In the genomic region with DNA sequence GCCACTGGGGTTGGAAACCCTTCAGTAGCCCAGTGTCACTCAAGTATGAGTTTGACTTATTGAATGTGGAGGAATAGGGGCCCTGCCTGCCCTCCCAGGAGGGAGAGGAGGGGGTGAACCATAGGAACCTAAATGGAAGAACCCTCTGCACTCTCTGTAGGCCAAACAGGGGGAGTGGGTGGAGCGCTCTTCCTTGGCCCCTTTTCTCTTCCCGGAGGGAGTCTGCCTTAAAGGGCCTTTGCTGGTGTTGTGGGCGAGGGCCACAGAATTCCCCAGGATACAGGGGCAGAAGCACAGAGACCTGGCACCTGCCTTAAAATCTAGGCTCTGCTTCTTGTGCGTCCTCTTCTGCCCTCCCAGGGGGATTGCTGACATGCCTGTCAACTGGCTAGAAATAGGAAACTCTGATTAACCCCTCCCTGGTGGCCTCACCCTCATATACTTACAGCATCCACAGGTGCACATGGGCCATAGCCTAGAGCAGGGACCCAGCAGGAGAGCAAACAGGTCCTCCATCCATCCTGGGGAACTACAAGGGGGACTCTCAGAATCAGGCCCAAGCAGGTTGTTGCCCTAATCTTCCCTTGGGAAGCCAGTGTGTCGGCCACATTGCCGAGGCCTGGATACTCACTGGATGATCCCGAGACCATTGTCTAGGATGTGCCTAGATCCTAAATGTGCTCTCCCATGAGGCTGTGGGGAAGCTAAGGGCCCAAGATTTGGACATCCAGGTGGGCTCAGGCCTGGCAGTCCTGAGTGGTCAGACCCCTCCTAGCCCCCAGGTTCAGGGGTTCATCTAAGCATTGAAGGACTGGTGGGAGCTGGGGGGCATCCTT, we compare ENCODE assay signal across 9 cellular contexts. TPM values are rescaled to one million over a fixed set of nuclear protein-coding genes. Genes with fewer than 3 reads are reported as not detected.
A peak's percentile ranks its signal among the peaks of the same experiment; 100 is the strongest.
DNase-seq lines count a peak whose midpoint lies in the region; TF ChIP-seq lines count a peak whose summit lies in the region.
"Had no signal": no experiment of that assay in that cellular context is flagged by ENCODE, and none has a peak within 500 bp of the region (broad histone marks: within the 10 kb centered on the region; RNA-seq: fewer than 3 reads in every experiment).

No MANE protein-coding gene starts in this region.

- H3K4me1 ChIP-seq in PC-9 (replicated peaks; ENCODE audit: insufficient read depth) (peaks cover 14% of the 10 kb centered on the region; the same call in 1 of the 2 replicates), neutrophil (ENCODE audit: control insufficient read depth in 1 of 2, insufficient read depth in 1 of 2, low read depth in 1 of 2, low read length in 1 of 2) (peaks cover 70 to 73% of the 10 kb centered on the region in 2 experiments)

- H4K20me1 ChIP-seq in PC-9 (ENCODE audit: insufficient read depth), result peaks cover 39% of the 10 kb centered on the region

- WGBS in lower leg skin, 2 donors, result 32 to 39% methylated on average over 4 to 7 of the region's 7 CpGs

- no peak overlapping the region for H2AFZ ChIP-seq in PC-9

- H3K9me3 ChIP-seq in PC-9 (ENCODE audit: insufficient read depth, low read depth), result no peaks in the 10 kb centered on the region
- no peaks in the 10 kb centered on the region for H3K9me3 ChIP-seq in neutrophil
- H3K9me3 ChIP-seq in WERI-Rb-1 (ENCODE audit: severe bottlenecking), result no peaks in the 10 kb centered on the region
- H3K9me3 ChIP-seq: MG63 had no signal

- CTCF ChIA-PET in PC-9 (lab: Charles Lee), result no interaction called here

- no TSS peak for BruUV-seq in PC-9 (replicated peaks; lab: Mats Ljungman, UMichigan)

- peaks cover 19% of the 10 kb centered on the region for H3F3A ChIP-seq in PC-9 (ENCODE audit: insufficient read depth, low read depth)

- H3K27me3 Mint-ChIP-seq in CD14-positive monocyte (ENCODE audit: low read depth in 3 of 3), result peaks cover 0 to 3% (median 0%) of the 10 kb centered on the region in 3 donors

- peak overlapping the region; percentile 76 to 100 (median 99) for H3K27ac Mint-ChIP-seq in CD14-positive monocyte

- peaks cover 26 to 52% of the 10 kb centered on the region in 2 donors for H3K36me3 Mint-ChIP-seq in CD14-positive monocyte

- H3K27me3 ChIP-seq in PC-9 (ENCODE audit: insufficient read depth, low read depth) (no peaks in the 10 kb centered on the region), neutrophil (no peaks in the 10 kb centered on the region), WERI-Rb-1 (ENCODE audit: insufficient read depth, low read depth, severe bottlenecking) (no peaks in the 10 kb centered on the region)
- H3K27me3 ChIP-seq: MG63 had no signal

- POLR2A ChIA-PET in PC-9 (lab: Charles Lee; ENCODE audit: unreplicated experiment), result no interaction called here

- no peak for TF ChIP-seq CTCF in CD14-positive monocyte (IDR thresholded peaks at IDR 0.05)
- TF ChIP-seq CTCF in PC-9 (conservative IDR thresholded peaks at IDR 0.05), result no peak
- TF ChIP-seq CTCF in epithelial cell of esophagus (IDR thresholded peaks at IDR 0.05; ENCODE audit: insufficient read depth, low read depth, low read length, missing control alignments), result no peak
- no peak for TF ChIP-seq CTCF in neutrophil (IDR thresholded peaks at IDR 0.05)
- no peak for TF ChIP-seq CTCF in lower leg skin (IDR thresholded peaks at IDR 0.05)
- TF ChIP-seq CTCF in WERI-Rb-1 (IDR thresholded peaks at IDR 0.05; ENCODE audit: low read depth, low read length), result no peak

- peaks cover 84% of the 10 kb centered on the region for H3K79me2 ChIP-seq in PC-9 (ENCODE audit: low read depth)

- no peaks in the 10 kb centered on the region for H3K36me3 ChIP-seq in PC-9 (ENCODE audit: low read depth)
- peaks cover 14% of the 10 kb centered on the region for H3K36me3 ChIP-seq in neutrophil
- peaks cover 27% of the 10 kb centered on the region for H3K36me3 ChIP-seq in WERI-Rb-1

- no peak for DNase-seq in CD14-positive monocyte (ENCODE audit: low spot score)
- no peak for DNase-seq in PC-9
- DNase-seq in epithelial cell of esophagus (ENCODE audit: low read depth), result no peak
- no peak for DNase-seq in lower leg skin (ENCODE audit: low spot score in 2 of 2)
- DNase-seq in activated gamma-delta T cell (lab: John Stamatoyannopoulos, UW), result no peak
- no peak for DNase-seq in DMS153 (lab: John Stamatoyannopoulos, UW)
- DNase-seq in WERI-Rb-1, result no peak
- DNase-seq: MG63 had no signal

- H3K4me3 Mint-ChIP-seq in CD14-positive monocyte, result peak overlapping the region; percentile 99

- peaks cover 0 to 2% (median 0%) of the 10 kb centered on the region in 7 donors for H3K9me3 Mint-ChIP-seq in CD14-positive monocyte

- intact Hi-C loops in CD14-positive monocyte (cut with micrococcal nuclease), result loop anchor here (2.0 to 5.0 kb wide), 2 partner anchors 27 to 65 kb away; a partner anchor contains a TSS
- intact Hi-C loops in PC-9 (cut with micrococcal nuclease; ENCODE audit: unreplicated experiment), result loop anchor here (2.0 to 10.0 kb wide), 3 partner anchors 65 to 253 kb away; a partner anchor contains a TSS
- intact Hi-C loops in lower leg skin (cut with DNase I; ENCODE audit: low total_unique reads), result loop anchor here (2.0 kb wide), 1 partner anchor 65 kb away; no protein-coding TSS in a partner anchor

- H3K4me2 ChIP-seq in PC-9, result peak overlapping the region; percentile 85

- H3K4me3 ChIP-seq in PC-9, result peak overlapping the region; percentile 70; the same call in 1 of the 2 replicates
- peak overlapping the region; percentile 91 for H3K4me3 ChIP-seq in epithelial cell of esophagus (ENCODE audit: low read length)
- peak overlapping the region; percentile 77 to 93 for H3K4me3 ChIP-seq in neutrophil (ENCODE audit: low read depth in 1 of 2, low read length in 1 of 2)
- H3K4me3 ChIP-seq in lower leg skin (ENCODE audit: low read depth, poor library complexity, severe bottlenecking), result no peak overlapping the region
- H3K4me3 ChIP-seq in WERI-Rb-1 (ENCODE audit: low read depth, low read length), result no peak overlapping the region

- H3K9me2 ChIP-seq in PC-9 (ENCODE audit: insufficient read depth), result no peaks in the 10 kb centered on the region

- peaks cover 62% of the 10 kb centered on the region for H3K4me1 Mint-ChIP-seq in CD14-positive monocyte

- no peak overlapping the region for H3K27ac ChIP-seq in PC-9
- H3K27ac ChIP-seq in neutrophil, result peak overlapping the region; percentile 100
- H3K27ac ChIP-seq in WERI-Rb-1, result no peak overlapping the region

- TF ChIP-seq POLR2A in lower leg skin (IDR thresholded peaks at IDR 0.05), result no peak

RNA-seq across cellular contexts. Expression of a gene that starts 3.4 kb away (rescaled TPM):
- 10 to 100 TPM; 39.4 to 41.4 TPM for polyA plus RNA-seq in CD14-positive monocyte
- total RNA-seq in PC-9 (2021) (59.8 and 73.0 TPM in 2 replicates), lower leg skin (100 to 1,000 TPM in 3 of 4 donors, 10 to 100 TPM in 1; 91.7 to 128 (median 106) TPM)

Comparison
In these comparisons a context has a peak if more than half of its experiments do, and no peak if none do; other contexts are left out.
1. H3K4me3 ChIP-seq: peak in PC-9 (single experiment), epithelial cell of esophagus (single experiment) and neutrophil (2 of 2); none in lower leg skin (single experiment) and WERI-Rb-1 (single experiment).